18 cellular contexts compared by ENCODE assay signal in genomic region chr4:134628074-134628473, GRCh38.
"Had no signal": no experiment of that assay in that cellular context is flagged by ENCODE, and none has a peak within 500 bp of the region (broad histone marks: within the 10 kb centered on the region; RNA-seq: fewer than 3 reads in every experiment).

No MANE protein-coding gene starts in this region.

- H3K4me3 Mint-ChIP-seq: activated CD4-positive, alpha-beta T cell treated with anti-CD3 and anti-CD28 coated beads, Interleukin-2, amount 10 ng/mL, durations not matched to agents 7 days and 5 days; activated naive CD4-positive, alpha-beta T cell treated with anti-CD3 and anti-CD28 coated beads, Interleukin-2, amount 10 ng/mL, durations not matched to agents 7 days and 5 days; activated T-helper 17 cell treated with anti-CD3 and anti-CD28 coated beads, Interleukin-2, amount 50 U/mL, for 72 hours; dendritic cell treated with granulocyte-macrophage colony-stimulating factor and Interleukin-4, amounts not matched to agents 40 ng/mL and 50 ng/mL, for 4 days; natural killer cell treated with Interleukin-12 subunit alpha and Interleukin-12 subunit beta and Interleukin-15 and Interleukin-18, amount 100 ng/mL, for 72 hours; stimulated activated naive CD8-positive, alpha-beta T cell treated with anti-CD3 and anti-CD28 coated beads, Interleukin-15, amount 100 ng/mL, for 72 hours; T-helper 17 cell had no signal

- DNase-seq: activated CD4-positive, alpha-beta T cell treated with anti-CD3 and anti-CD28 coated beads, Interleukin-2, amount 10 ng/mL, durations not matched to agents 7 days and 5 days; activated CD4-positive, CD25-positive, alpha-beta regulatory T cell; activated CD8-positive, alpha-beta memory T cell treated with anti-CD3 and anti-CD28 coated beads for 24 hours; activated naive CD4-positive, alpha-beta T cell treated with anti-CD3 and anti-CD28 coated beads, Interleukin-2, amount 10 ng/mL, durations not matched to agents 7 days and 5 days; adrenal gland; cerebellar nuclear complex; foreskin keratinocyte; head of caudate nucleus; mammary epithelial cell; stimulated activated CD4-positive, alpha-beta T cell treated with anti-CD3 and anti-CD28 coated beads, Interleukin-15, amount 100 ng/mL, for 24 hours; stimulated activated CD4-positive, alpha-beta T cell treated with anti-CD3 and anti-CD28 coated beads, Interleukin-4, amount 100 ng/mL, for 24 hours; stimulated activated naive CD8-positive, alpha-beta T cell treated with anti-CD3 and anti-CD28 coated beads, Interleukin-15, amount 100 ng/mL, for 72 hours; T-helper 17 cell had no signal

- H3K9me3 Mint-ChIP-seq: activated CD4-positive, alpha-beta T cell treated with anti-CD3 and anti-CD28 coated beads, Interleukin-2, amount 10 ng/mL, durations not matched to agents 7 days and 5 days; dendritic cell treated with granulocyte-macrophage colony-stimulating factor and Interleukin-4, amounts not matched to agents 40 ng/mL and 50 ng/mL, for 4 days had no signal

- H3K27ac Mint-ChIP-seq: activated CD4-positive, alpha-beta T cell treated with anti-CD3 and anti-CD28 coated beads, Interleukin-2, amount 10 ng/mL, durations not matched to agents 7 days and 5 days; activated naive CD4-positive, alpha-beta T cell treated with anti-CD3 and anti-CD28 coated beads, Interleukin-2, amount 10 ng/mL, durations not matched to agents 7 days and 5 days; activated T-helper 17 cell treated with anti-CD3 and anti-CD28 coated beads, Interleukin-2, amount 50 U/mL, for 72 hours; dendritic cell treated with granulocyte-macrophage colony-stimulating factor and Interleukin-4, amounts not matched to agents 40 ng/mL and 50 ng/mL, for 4 days; natural killer cell treated with Interleukin-12 subunit alpha and Interleukin-12 subunit beta and Interleukin-15 and Interleukin-18, amount 100 ng/mL, for 72 hours; stimulated activated naive CD8-positive, alpha-beta T cell treated with anti-CD3 and anti-CD28 coated beads, Interleukin-15, amount 100 ng/mL, for 72 hours; T-helper 17 cell had no signal

- H3K27me3 Mint-ChIP-seq: activated CD4-positive, alpha-beta T cell treated with anti-CD3 and anti-CD28 coated beads, Interleukin-2, amount 10 ng/mL, durations not matched to agents 7 days and 5 days; activated naive CD4-positive, alpha-beta T cell treated with anti-CD3 and anti-CD28 coated beads, Interleukin-2, amount 10 ng/mL, durations not matched to agents 7 days and 5 days; activated T-helper 17 cell treated with anti-CD3 and anti-CD28 coated beads, Interleukin-2, amount 50 U/mL, for 72 hours; dendritic cell treated with granulocyte-macrophage colony-stimulating factor and Interleukin-4, amounts not matched to agents 40 ng/mL and 50 ng/mL, for 4 days; natural killer cell treated with Interleukin-12 subunit alpha and Interleukin-12 subunit beta and Interleukin-15 and Interleukin-18, amount 100 ng/mL, for 72 hours; stimulated activated naive CD8-positive, alpha-beta T cell treated with anti-CD3 and anti-CD28 coated beads, Interleukin-15, amount 100 ng/mL, for 72 hours; T-helper 17 cell had no signal

- H3K4me3 ChIP-seq: adrenal gland, thoracic aorta had no signal

- H3K9me3 ChIP-seq: adrenal gland, thoracic aorta had no signal

- H3K27me3 ChIP-seq: adrenal gland, foreskin keratinocyte had no signal

- ATAC-seq: activated T-helper 17 cell treated with anti-CD3 and anti-CD28 coated beads, Interleukin-2, amount 50 U/mL, for 72 hours; esophagus mucosa; foreskin keratinocyte; natural killer cell treated with Interleukin-12 subunit alpha and Interleukin-12 subunit beta and Interleukin-15 and Interleukin-18, amount 100 ng/mL, for 72 hours; stimulated activated naive CD8-positive, alpha-beta T cell treated with anti-CD3 and anti-CD28 coated beads, Interleukin-15, amount 100 ng/mL, for 72 hours; T-helper 17 cell had no signal

- H3K36me3 Mint-ChIP-seq: activated naive CD4-positive, alpha-beta T cell treated with anti-CD3 and anti-CD28 coated beads, Interleukin-2, amount 10 ng/mL, durations not matched to agents 7 days and 5 days had no signal

- H3K4me1 Mint-ChIP-seq: activated CD4-positive, alpha-beta T cell treated with anti-CD3 and anti-CD28 coated beads, Interleukin-2, amount 10 ng/mL, durations not matched to agents 7 days and 5 days; activated naive CD4-positive, alpha-beta T cell treated with anti-CD3 and anti-CD28 coated beads, Interleukin-2, amount 10 ng/mL, durations not matched to agents 7 days and 5 days; activated T-helper 17 cell treated with anti-CD3 and anti-CD28 coated beads, Interleukin-2, amount 50 U/mL, for 72 hours; stimulated activated naive CD8-positive, alpha-beta T cell treated with anti-CD3 and anti-CD28 coated beads, Interleukin-15, amount 100 ng/mL, for 72 hours; T-helper 17 cell had no signal

- H3K27ac ChIP-seq: adrenal gland, foreskin keratinocyte had no signal

- H3K36me3 ChIP-seq: adrenal gland, thoracic aorta had no signal
